25 cellular contexts compared by ENCODE assay signal in genomic region chr21:44791246-44791645, GRCh38.
"Had no signal": no experiment of that assay in that cellular context is flagged by ENCODE, and none has a peak within 500 bp of the region (broad histone marks: within the 10 kb centered on the region; RNA-seq: fewer than 3 reads in every experiment).

No MANE protein-coding gene starts in this region.

- H3K27me3 Mint-ChIP-seq: activated CD4-positive, alpha-beta T cell treated with anti-CD3 and anti-CD28 coated beads for 36 hours; activated naive CD8-positive, alpha-beta T cell; brain; naive B cell; progenitor cell of endocrine pancreas; T-cell had no signal

- H3K9me3 Mint-ChIP-seq: mesothelial cell of epicardium, T-cell had no signal

- H3K27ac Mint-ChIP-seq: activated naive CD8-positive, alpha-beta T cell; mesothelial cell of epicardium; T-cell had no signal

- DNase-seq: activated CD4-positive, alpha-beta T cell treated with anti-CD3 and anti-CD28 coated beads for 36 hours; activated CD4-positive, CD25-positive, alpha-beta regulatory T cell; activated naive CD4-positive, alpha-beta T cell; activated T-cell treated with anti-CD3 and anti-CD28 coated beads, Interleukin-2, amount 50 U/mL, for 48 hours; adrenal gland; cortex of kidney; left ventricle myocardium inferior; naive B cell; ovary; stimulated activated CD4-positive, alpha-beta T cell treated with anti-CD3 and anti-CD28 coated beads, Interleukin-1b, Interleukin-23, amount 100 ng/mL, for 48 hours; stimulated activated CD4-positive, alpha-beta T cell treated with anti-CD3 and anti-CD28 coated beads, Interleukin-4, amount 100 ng/mL, for 4 hours; stimulated activated CD8-positive, alpha-beta memory T cell treated with anti-CD3 and anti-CD28 coated beads, Interleukin-4, amount 100 ng/mL, for 48 hours; stimulated activated naive CD4-positive, alpha-beta T cell; T-cell had no signal

- ATAC-seq: activated CD4-positive, alpha-beta T cell treated with anti-CD3 and anti-CD28 coated beads for 36 hours; esophagus mucosa; T-cell had no signal

- H3K4me3 ChIP-seq: adrenal gland, ascending aorta, cardiac muscle cell, left ventricle myocardium inferior, ovary, right lobe of liver, skin epidermis, suprapubic skin, tibial nerve had no signal

- H3K4me3 Mint-ChIP-seq: activated CD4-positive, alpha-beta T cell treated with anti-CD3 and anti-CD28 coated beads for 36 hours; activated naive CD8-positive, alpha-beta T cell; brain; mesothelial cell of epicardium; T-cell had no signal
